Comparison of ENCODE assay signal across 14 cellular contexts in the genomic region with DNA sequence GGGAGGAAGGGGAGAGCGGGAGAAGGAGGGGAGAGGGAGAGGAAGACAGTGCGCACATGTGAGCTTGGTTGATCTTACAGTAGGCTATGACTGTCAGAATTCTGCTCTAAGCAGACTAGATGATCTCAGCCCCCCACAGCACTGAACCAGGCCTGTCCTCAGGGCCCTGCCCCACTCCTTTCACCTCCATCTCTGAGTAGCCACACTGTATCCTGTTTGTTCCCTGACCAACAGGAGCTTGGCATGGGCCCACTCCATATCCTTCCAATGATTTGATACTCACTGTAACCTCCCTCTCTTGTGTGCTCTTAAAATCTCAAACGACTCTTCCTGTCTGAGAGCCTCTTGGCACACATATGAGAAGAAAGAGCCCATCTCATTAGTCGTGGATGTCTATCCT.
"Had no signal": no experiment of that assay in that cellular context is flagged by ENCODE, and none has a peak within 500 bp of the region (broad histone marks: within the 10 kb centered on the region; RNA-seq: fewer than 3 reads in every experiment).

No MANE protein-coding gene starts in this region.

- ATAC-seq: activated CD4-positive, alpha-beta T cell treated with anti-CD3 and anti-CD28 coated beads for 36 hours; gastrocnemius medialis had no signal

- H3K27me3 Mint-ChIP-seq: activated CD4-positive, alpha-beta T cell treated with anti-CD3 and anti-CD28 coated beads for 36 hours had no signal

- H3K4me3 ChIP-seq: adrenal gland, coronary artery, gastrocnemius medialis, left ventricle myocardium inferior, stomach, thoracic aorta had no signal

- H3K27ac ChIP-seq: adrenal gland, coronary artery, gastrocnemius medialis, left ventricle myocardium inferior, stomach, thoracic aorta, WERI-Rb-1 had no signal

- H3K9me3 ChIP-seq: adrenal gland, gastrocnemius medialis, left ventricle myocardium inferior, stomach, thoracic aorta had no signal

- H3K36me3 ChIP-seq: adrenal gland, gastrocnemius medialis, left ventricle myocardium inferior, WERI-Rb-1 had no signal

- H3K27ac Mint-ChIP-seq: activated CD4-positive, alpha-beta T cell treated with anti-CD3 and anti-CD28 coated beads for 36 hours; nephron had no signal

- H3K27me3 ChIP-seq: adrenal gland, gastrocnemius medialis, stomach had no signal

- H3K4me3 Mint-ChIP-seq: activated CD4-positive, alpha-beta T cell treated with anti-CD3 and anti-CD28 coated beads for 36 hours; nephron had no signal

- DNase-seq: activated CD4-positive, alpha-beta T cell treated with anti-CD3 and anti-CD28 coated beads for 36 hours; activated CD8-positive, alpha-beta memory T cell treated with anti-CD3 and anti-CD28 coated beads for 24 hours; activated gamma-delta T cell treated with Interleukin-2 at 50 U/mL for 16 hours; adrenal gland; effector CD8-positive, alpha-beta T cell; gastrocnemius medialis; left ventricle myocardium inferior; mesendoderm; stimulated activated CD4-positive, alpha-beta T cell treated with anti-CD3 and anti-CD28 coated beads, Interleukin-12 subunit alpha, Interleukin-12 subunit beta, amount 100 ng/mL, for 4 hours; WERI-Rb-1 had no signal
